In the genomic region with DNA sequence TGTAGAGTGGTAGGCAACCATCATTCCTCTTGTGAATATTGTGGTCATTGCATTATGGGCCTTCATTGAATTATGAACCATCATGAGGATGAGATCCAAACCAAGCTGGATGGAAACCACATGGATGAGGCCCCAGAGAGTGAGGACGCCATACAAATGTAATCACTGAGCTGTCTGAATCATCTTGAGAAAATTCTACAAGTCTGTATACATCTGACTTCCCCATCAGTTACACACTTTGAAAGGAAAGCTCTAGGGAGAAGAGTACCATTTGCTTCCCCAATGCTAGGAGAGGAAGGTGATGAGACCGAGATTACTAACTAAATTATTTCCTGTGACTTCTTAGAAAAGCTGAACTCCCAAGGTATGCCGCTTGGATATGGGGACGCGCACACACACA, we compare ENCODE assay signal across 31 cellular contexts.
"Had no signal": no experiment of that assay in that cellular context is flagged by ENCODE, and none has a peak within 500 bp of the region (broad histone marks: within the 10 kb centered on the region; RNA-seq: fewer than 3 reads in every experiment).

No MANE protein-coding gene starts in this region.

- H3K27ac Mint-ChIP-seq: activated CD4-positive, alpha-beta memory T cell treated with anti-CD3 and anti-CD28 coated beads for 36 hours; activated CD4-positive, alpha-beta T cell treated with anti-CD3 and anti-CD28 coated beads, Interleukin-2, amount 10 ng/mL, durations not matched to agents 24 days and 14 days; activated naive CD4-positive, alpha-beta T cell treated with anti-CD3 and anti-CD28 coated beads, Interleukin-2, amount 10 ng/mL, durations not matched to agents 7 days and 5 days; activated naive CD8-positive, alpha-beta T cell treated with anti-CD3 and anti-CD28 coated beads, Interleukin-2, amount 10 ng/mL, durations not matched to agents 7 days and 5 days; activated T-helper 1 cell treated with anti-CD3 and anti-CD28 coated beads, Interleukin-12 subunit alpha, Interleukin-12 subunit beta, Interleukin-2, Interleukin-4 antibody, amounts not matched to agents 30 ng/mL and 10 ng/mL and 1 ng/mL, durations not matched to agents 14 hours and 24 hours and 36 hours; natural killer cell treated with Interleukin-12 subunit alpha and Interleukin-12 subunit beta and Interleukin-15 and Interleukin-18, amount 100 ng/mL, for 72 hours; stimulated activated memory B cell treated with anti-CD40 and anti-IgM and Interleukin-4, amounts not matched to agents 10 μg/mL and 1 μg/mL and 100 μg/mL, for 72 hours; stimulated activated naive CD8-positive, alpha-beta T cell treated with anti-CD3 and anti-CD28 coated beads, Interleukin-15, amount 100 ng/mL, for 72 hours; T-helper 1 cell treated with Interleukin-12 subunit alpha and Interleukin-12 subunit beta and Interleukin-4 antibody, amounts not matched to agents 30 μg/mL and 1 μg/mL, for 36 hours had no signal

- H3K36me3 ChIP-seq: ascending aorta, gastroesophageal sphincter, left ventricle myocardium inferior, right lobe of liver, thyroid gland, upper lobe of left lung, vagina had no signal

- H3K27me3 ChIP-seq: ascending aorta, gastroesophageal sphincter, hepatocyte, right lobe of liver, thyroid gland, upper lobe of left lung, vagina had no signal

- H3K4me1 Mint-ChIP-seq: activated CD4-positive, alpha-beta T cell treated with anti-CD3 and anti-CD28 coated beads, Interleukin-2, amount 10 ng/mL, durations not matched to agents 24 days and 14 days; activated naive CD4-positive, alpha-beta T cell treated with anti-CD3 and anti-CD28 coated beads, Interleukin-2, amount 10 ng/mL, durations not matched to agents 7 days and 5 days; activated naive CD8-positive, alpha-beta T cell treated with anti-CD3 and anti-CD28 coated beads, Interleukin-2, amount 10 ng/mL, durations not matched to agents 7 days and 5 days; stimulated activated memory B cell treated with anti-CD40 and anti-IgM and Interleukin-4, amounts not matched to agents 10 μg/mL and 1 μg/mL and 100 μg/mL, for 72 hours; stimulated activated naive CD8-positive, alpha-beta T cell treated with anti-CD3 and anti-CD28 coated beads, Interleukin-15, amount 100 ng/mL, for 72 hours had no signal

- H3K36me3 Mint-ChIP-seq: activated CD4-positive, alpha-beta memory T cell treated with anti-CD3 and anti-CD28 coated beads for 36 hours; activated naive CD4-positive, alpha-beta T cell treated with anti-CD3 and anti-CD28 coated beads, Interleukin-2, amount 10 ng/mL, durations not matched to agents 7 days and 5 days; activated naive CD8-positive, alpha-beta T cell treated with anti-CD3 and anti-CD28 coated beads, Interleukin-2, amount 10 ng/mL, durations not matched to agents 7 days and 5 days; natural killer cell treated with Interleukin-12 subunit alpha and Interleukin-12 subunit beta and Interleukin-15 and Interleukin-18, amount 100 ng/mL, for 72 hours; stimulated activated memory B cell treated with anti-CD40 and anti-IgM and Interleukin-4, amounts not matched to agents 10 μg/mL and 1 μg/mL and 100 μg/mL, for 72 hours had no signal

- ATAC-seq: gastroesophageal sphincter; mucosa of descending colon; natural killer cell treated with Interleukin-12 subunit alpha and Interleukin-12 subunit beta and Interleukin-15 and Interleukin-18, amount 100 ng/mL, for 72 hours; right lobe of liver; stimulated activated memory B cell treated with anti-CD40 and anti-IgM and Interleukin-4, amounts not matched to agents 10 μg/mL and 1 μg/mL and 100 μg/mL, for 72 hours; stimulated activated naive CD8-positive, alpha-beta T cell treated with anti-CD3 and anti-CD28 coated beads, Interleukin-15, amount 100 ng/mL, for 72 hours had no signal

- H3K4me3 ChIP-seq: ascending aorta, gastroesophageal sphincter, hepatocyte, left ventricle myocardium inferior, lung, mucosa of descending colon, right lobe of liver, smooth muscle cell, thyroid gland, upper lobe of left lung, vagina had no signal

- DNase-seq: activated CD4-positive, alpha-beta memory T cell treated with anti-CD3 and anti-CD28 coated beads for 36 hours; activated CD4-positive, alpha-beta T cell treated with anti-CD3 and anti-CD28 coated beads, Interleukin-2, amount 10 ng/mL, durations not matched to agents 24 days and 14 days; activated CD4-positive, CD25-positive, alpha-beta regulatory T cell treated with anti-CD3 and anti-CD28 coated beads, Interleukin-2, amount 50 U/mL, for 72 hours; activated CD8-positive, alpha-beta memory T cell treated with anti-CD3 and anti-CD28 coated beads, Interleukin-2, amount 50 U/mL, for 4 hours; activated gamma-delta T cell; activated naive CD4-positive, alpha-beta T cell treated with anti-CD3 and anti-CD28 coated beads, Interleukin-2, amount 10 ng/mL, durations not matched to agents 7 days and 5 days; activated naive CD8-positive, alpha-beta T cell treated with anti-CD3 and anti-CD28 coated beads, Interleukin-2, amount 10 ng/mL, durations not matched to agents 7 days and 5 days; activated T-cell treated with anti-CD3 and anti-CD28 coated beads, Interleukin-2, amount 50 U/mL, for 1 hour; caudate nucleus; cortex of kidney; islet precursor cell; left ventricle myocardium inferior; mucosa of descending colon; right lobe of liver; stimulated activated CD4-positive, alpha-beta T cell treated with anti-CD3 and anti-CD28 coated beads, Interleukin-1b, Interleukin-23, amount 100 ng/mL, for 48 hours; stimulated activated CD4-positive, alpha-beta T cell treated with anti-CD3 and anti-CD28 coated beads, Interleukin-4, amount 100 ng/mL, for 4 hours; stimulated activated CD8-positive, alpha-beta memory T cell treated with anti-CD3 and anti-CD28 coated beads, Interleukin-4, amount 100 ng/mL, for 48 hours; stimulated activated naive CD8-positive, alpha-beta T cell treated with anti-CD3 and anti-CD28 coated beads, Interleukin-15, amount 100 ng/mL, for 72 hours; T-helper 9 cell; thyroid gland; upper lobe of left lung had no signal

- H3K4me3 Mint-ChIP-seq: activated CD4-positive, alpha-beta memory T cell treated with anti-CD3 and anti-CD28 coated beads for 36 hours; activated CD4-positive, alpha-beta T cell treated with anti-CD3 and anti-CD28 coated beads, Interleukin-2, amount 10 ng/mL, durations not matched to agents 24 days and 14 days; activated naive CD4-positive, alpha-beta T cell treated with anti-CD3 and anti-CD28 coated beads, Interleukin-2, amount 10 ng/mL, durations not matched to agents 7 days and 5 days; activated naive CD8-positive, alpha-beta T cell treated with anti-CD3 and anti-CD28 coated beads, Interleukin-2, amount 10 ng/mL, durations not matched to agents 7 days and 5 days; activated T-helper 1 cell treated with anti-CD3 and anti-CD28 coated beads, Interleukin-12 subunit alpha, Interleukin-12 subunit beta, Interleukin-2, Interleukin-4 antibody, amounts not matched to agents 30 ng/mL and 10 ng/mL and 1 ng/mL, durations not matched to agents 14 hours and 24 hours and 36 hours; natural killer cell treated with Interleukin-12 subunit alpha and Interleukin-12 subunit beta and Interleukin-15 and Interleukin-18, amount 100 ng/mL, for 72 hours; stimulated activated memory B cell treated with anti-CD40 and anti-IgM and Interleukin-4, amounts not matched to agents 10 μg/mL and 1 μg/mL and 100 μg/mL, for 72 hours; stimulated activated naive CD8-positive, alpha-beta T cell treated with anti-CD3 and anti-CD28 coated beads, Interleukin-15, amount 100 ng/mL, for 72 hours; T-helper 1 cell treated with Interleukin-12 subunit alpha and Interleukin-12 subunit beta and Interleukin-4 antibody, amounts not matched to agents 30 μg/mL and 1 μg/mL, for 36 hours had no signal

- H3K9me3 Mint-ChIP-seq: activated CD4-positive, alpha-beta memory T cell treated with anti-CD3 and anti-CD28 coated beads for 36 hours; activated CD4-positive, alpha-beta T cell treated with anti-CD3 and anti-CD28 coated beads, Interleukin-2, amount 10 ng/mL, durations not matched to agents 24 days and 14 days; activated naive CD4-positive, alpha-beta T cell treated with anti-CD3 and anti-CD28 coated beads, Interleukin-2, amount 10 ng/mL, durations not matched to agents 7 days and 5 days; activated naive CD8-positive, alpha-beta T cell treated with anti-CD3 and anti-CD28 coated beads, Interleukin-2, amount 10 ng/mL, durations not matched to agents 7 days and 5 days; activated T-helper 1 cell treated with anti-CD3 and anti-CD28 coated beads, Interleukin-12 subunit alpha, Interleukin-12 subunit beta, Interleukin-2, Interleukin-4 antibody, amounts not matched to agents 30 ng/mL and 10 ng/mL and 1 ng/mL, durations not matched to agents 14 hours and 24 hours and 36 hours; T-helper 1 cell treated with Interleukin-12 subunit alpha and Interleukin-12 subunit beta and Interleukin-4 antibody, amounts not matched to agents 30 μg/mL and 1 μg/mL, for 36 hours had no signal
